ENCODE assay signal across 35 cellular contexts in genomic region chr12:124954771-124955170, GRCh38.
"Had no signal": no experiment of that assay in that cellular context is flagged by ENCODE, and none has a peak within 500 bp of the region (broad histone marks: within the 10 kb centered on the region; RNA-seq: fewer than 3 reads in every experiment).

No MANE protein-coding gene starts in this region.

- H3K27ac ChIP-seq: body of pancreas, KMS-11, RWPE1, WERI-Rb-1 had no signal

- H3K27ac Mint-ChIP-seq: activated CD4-positive, alpha-beta memory T cell treated with anti-CD3 and anti-CD28 coated beads, Interleukin-2, amount 10 ng/mL, durations not matched to agents 7 days and 5 days; activated CD8-positive, alpha-beta memory T cell treated with anti-CD3 and anti-CD28 coated beads, Interleukin-2, amount 10 ng/mL, durations not matched to agents 7 days and 5 days; activated naive CD4-positive, alpha-beta T cell treated with anti-CD3 and anti-CD28 coated beads, Interleukin-2, amount 50 U/mL, for 24 hours; activated naive CD8-positive, alpha-beta T cell treated with anti-CD3 and anti-CD28 coated beads, Interleukin-2, amount 10 ng/mL, durations not matched to agents 7 days and 5 days had no signal

- H3K4me1 Mint-ChIP-seq: activated CD4-positive, alpha-beta memory T cell treated with anti-CD3 and anti-CD28 coated beads, Interleukin-2, amount 10 ng/mL, durations not matched to agents 7 days and 5 days; activated CD8-positive, alpha-beta memory T cell treated with anti-CD3 and anti-CD28 coated beads, Interleukin-2, amount 10 ng/mL, durations not matched to agents 7 days and 5 days; activated naive CD4-positive, alpha-beta T cell treated with anti-CD3 and anti-CD28 coated beads, Interleukin-2, amount 50 U/mL, for 24 hours; activated naive CD8-positive, alpha-beta T cell treated with anti-CD3 and anti-CD28 coated beads, Interleukin-2, amount 10 ng/mL, durations not matched to agents 7 days and 5 days had no signal

- H3K27me3 Mint-ChIP-seq: activated CD4-positive, alpha-beta memory T cell treated with anti-CD3 and anti-CD28 coated beads, Interleukin-2, amount 10 ng/mL, durations not matched to agents 7 days and 5 days; activated CD8-positive, alpha-beta memory T cell treated with anti-CD3 and anti-CD28 coated beads, Interleukin-2, amount 10 ng/mL, durations not matched to agents 7 days and 5 days; activated naive CD4-positive, alpha-beta T cell treated with anti-CD3 and anti-CD28 coated beads, Interleukin-2, amount 50 U/mL, for 24 hours; activated naive CD8-positive, alpha-beta T cell treated with anti-CD3 and anti-CD28 coated beads, Interleukin-2, amount 10 ng/mL, durations not matched to agents 7 days and 5 days had no signal

- H3K4me3 ChIP-seq: body of pancreas had no signal

- H3K9me3 ChIP-seq: body of pancreas had no signal

- H3K27me3 ChIP-seq: body of pancreas had no signal

- H3K4me2 ChIP-seq: KMS-11 had no signal

- H3K4me1 ChIP-seq: body of pancreas had no signal

- ATAC-seq: activated CD8-positive, alpha-beta memory T cell treated with anti-CD3 and anti-CD28 coated beads, Interleukin-2, amount 10 ng/mL, durations not matched to agents 7 days and 5 days; body of pancreas; Right ventricle myocardium inferior had no signal

- DNase-seq: activated CD4-positive, alpha-beta memory T cell treated with anti-CD3 and anti-CD28 coated beads, Interleukin-2, amount 10 ng/mL, durations not matched to agents 7 days and 5 days; activated CD4-positive, alpha-beta T cell treated with anti-CD3 and anti-CD28 coated beads for 1 hour; activated CD4-positive, alpha-beta T cell treated with anti-CD3 and anti-CD28 coated beads for 48 hours; activated CD4-positive, CD25-positive, alpha-beta regulatory T cell; activated CD8-positive, alpha-beta memory T cell treated with anti-CD3 and anti-CD28 coated beads for 24 hours; activated CD8-positive, alpha-beta memory T cell treated with anti-CD3 and anti-CD28 coated beads, Interleukin-2, amount 10 ng/mL, durations not matched to agents 7 days and 5 days; activated CD8-positive, alpha-beta memory T cell treated with anti-CD3 and anti-CD28 coated beads, Interleukin-2, amount 50 U/mL, for 48 hours; activated effector memory CD4-positive, alpha-beta T cell treated with anti-CD3 and anti-CD28 coated beads, Interleukin-2, amount 50 U/mL, for 16 hours; activated naive CD4-positive, alpha-beta T cell; activated naive CD8-positive, alpha-beta T cell treated with anti-CD3 and anti-CD28 coated beads, Interleukin-2, amount 10 ng/mL, durations not matched to agents 7 days and 5 days; activated T-cell treated with anti-CD3 and anti-CD28 coated beads, Interleukin-2, amount 50 U/mL, for 48 hours; amygdala; body of pancreas; central memory CD4-positive, alpha-beta T cell; MM.1S; NCI-H1092 treated with DMSO at 0.1 percent for 48 hours; NCI-H1417; NCI-H146; NCI-H187; NCI-H2029 treated with DMSO at 0.1 percent for 48 hours; NCI-H2107; NCI-H2171; NCI-H510A; NCI-H526; NCI-H748 treated with DMSO at 0.1 percent for 48 hours; SIG-M5; T1000; WERI-Rb-1 had no signal

- H3K9me3 Mint-ChIP-seq: activated CD4-positive, alpha-beta memory T cell treated with anti-CD3 and anti-CD28 coated beads, Interleukin-2, amount 10 ng/mL, durations not matched to agents 7 days and 5 days; activated naive CD4-positive, alpha-beta T cell treated with anti-CD3 and anti-CD28 coated beads, Interleukin-2, amount 50 U/mL, for 24 hours; activated naive CD8-positive, alpha-beta T cell treated with anti-CD3 and anti-CD28 coated beads, Interleukin-2, amount 10 ng/mL, durations not matched to agents 7 days and 5 days had no signal

- H3K4me3 Mint-ChIP-seq: activated CD4-positive, alpha-beta memory T cell treated with anti-CD3 and anti-CD28 coated beads, Interleukin-2, amount 10 ng/mL, durations not matched to agents 7 days and 5 days; activated CD8-positive, alpha-beta memory T cell treated with anti-CD3 and anti-CD28 coated beads, Interleukin-2, amount 10 ng/mL, durations not matched to agents 7 days and 5 days; activated naive CD4-positive, alpha-beta T cell treated with anti-CD3 and anti-CD28 coated beads, Interleukin-2, amount 50 U/mL, for 24 hours; activated naive CD8-positive, alpha-beta T cell treated with anti-CD3 and anti-CD28 coated beads, Interleukin-2, amount 10 ng/mL, durations not matched to agents 7 days and 5 days had no signal

- H3K9ac ChIP-seq: KMS-11 had no signal

- FAIRE-seq: astrocyte, bronchial epithelial cell, RCC 7860 had no signal
